Comparison of ENCODE assay signal across 8 cellular contexts in the genomic region with DNA sequence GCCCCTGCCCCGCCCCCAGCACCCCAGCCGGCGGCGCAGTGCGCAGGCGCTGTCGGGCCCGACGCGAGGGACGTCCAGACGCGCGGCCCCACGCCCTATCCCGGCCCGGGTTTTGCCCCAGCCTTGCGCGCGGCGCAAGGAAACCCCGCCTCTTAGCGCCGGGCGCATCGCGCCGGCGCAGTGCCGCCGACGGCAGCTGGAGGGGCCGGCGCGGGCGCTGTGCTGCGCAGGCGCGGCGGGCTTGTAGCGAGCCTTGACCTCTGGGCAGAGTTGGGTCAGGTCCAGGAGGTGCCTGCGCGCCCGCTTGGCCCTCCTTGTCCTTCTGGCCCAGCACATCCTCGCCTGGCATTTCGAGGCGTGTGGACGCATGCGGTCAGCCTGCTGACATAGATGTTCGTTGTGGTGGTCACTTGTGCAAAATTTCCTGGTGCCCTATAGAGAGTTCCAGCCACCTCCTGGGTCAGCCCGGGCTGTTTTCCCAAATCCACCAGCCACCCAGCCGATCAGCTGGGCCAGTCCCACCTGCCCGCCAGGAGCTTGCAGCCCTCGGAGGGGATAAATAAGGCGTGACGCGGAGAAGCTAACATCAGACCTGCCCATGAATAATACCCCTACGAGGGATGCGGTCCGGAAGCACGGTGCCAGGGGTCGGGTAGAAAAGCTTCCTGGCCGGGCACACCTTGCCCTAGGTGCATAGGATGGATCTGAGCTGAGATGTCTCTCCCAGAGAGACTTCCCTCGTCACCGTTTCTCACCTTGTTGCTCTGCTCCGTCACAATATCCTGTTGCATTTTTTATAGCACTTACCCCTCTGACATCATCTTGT. TPM values are rescaled to one million over a fixed set of nuclear protein-coding genes. Genes with fewer than 3 reads are reported as not detected.
A peak's percentile ranks its signal among the peaks of the same experiment; 100 is the strongest.
DNase-seq lines count a peak whose midpoint lies in the region; ATAC-seq and TF ChIP-seq lines count a peak whose summit lies in the region.

No MANE protein-coding gene starts in this region.

- H3K36me3 Mint-ChIP-seq in activated naive CD8-positive, alpha-beta T cell treated with anti-CD3 and anti-CD28 coated beads for 36 hours: peaks cover 30% of the 10 kb centered on the region

- H2AFZ ChIP-seq in parathyroid adenoma: peak overlapping the region; percentile 85

- H3K36me3 ChIP-seq in parathyroid adenoma (ENCODE audit: control insufficient read depth, insufficient read depth, low read length) (no peaks in the 10 kb centered on the region), tibial artery (peaks cover 3 to 7% (median 3%) of the 10 kb centered on the region in 3 donors)

- H3K4me1 ChIP-seq in parathyroid adenoma (peaks cover 2% of the 10 kb centered on the region), tibial artery (peaks cover 0 to 33% (median 17%) of the 10 kb centered on the region in 4 donors)

- ATAC-seq in HG02610 (IDR thresholded peaks at IDR 0.05; ENCODE audit: unreplicated experiment) (peak; percentile 95), Right ventricle myocardium superior (ENCODE audit: poor library complexity) (peak; percentile 99)

- H3K79me2 ChIP-seq in parathyroid adenoma: peaks cover 19% of the 10 kb centered on the region

- TF ChIP-seq CTCF in parathyroid adenoma (IDR thresholded peaks at IDR 0.05) (no peak), tibial artery (IDR thresholded peaks at IDR 0.05) (peak in 1 of 2 experiments; percentile 29)

- H3K9ac ChIP-seq in parathyroid adenoma: peak overlapping the region; percentile 23

- H3K4me1 Mint-ChIP-seq in activated naive CD8-positive, alpha-beta T cell treated with anti-CD3 and anti-CD28 coated beads for 36 hours: peaks cover 44% of the 10 kb centered on the region

- H3K9me3 ChIP-seq in parathyroid adenoma (ENCODE audit: control insufficient read depth, low read length): no peaks in the 10 kb centered on the region
- H3K9me3 ChIP-seq in tibial artery: no peaks in the 10 kb centered on the region

- H3K9me3 Mint-ChIP-seq in activated naive CD8-positive, alpha-beta T cell treated with anti-CD3 and anti-CD28 coated beads for 36 hours: no peaks in the 10 kb centered on the region

- peak overlapping the region; percentile 95 for H3K27ac Mint-ChIP-seq in activated naive CD8-positive, alpha-beta T cell treated with anti-CD3 and anti-CD28 coated beads for 36 hours

- DNase-seq in NCI-H1092 (lab: John Stamatoyannopoulos, UW) (peak; percentile 90), SKM-1 (lab: John Stamatoyannopoulos, UW; ENCODE audit: unreplicated experiment) (peak; percentile 81), Right ventricle myocardium superior (peak; percentile 97), tibial artery (peak; percentile 86 to 95)
- peak; percentile 98 for DNase-seq in activated naive CD8-positive, alpha-beta T cell treated with anti-CD3 and anti-CD28 coated beads for 36 hours

- TF ChIP-seq POLR2A in GM10847 (IDR thresholded peaks at IDR 0.05; ENCODE audit: extremely low read depth, insufficient read length): peak; percentile 66

- H3K27ac ChIP-seq in parathyroid adenoma (peak overlapping the region; percentile 68), tibial artery (peak overlapping the region; percentile 73 to 76)

- H3K4me2 ChIP-seq in parathyroid adenoma (ENCODE audit: low read length): peak overlapping the region; percentile 68

- peak overlapping the region; percentile 73 for H3K4me3 ChIP-seq in parathyroid adenoma (ENCODE audit: low read depth, low read length)
- H3K4me3 ChIP-seq in tibial artery: peak overlapping the region; percentile 70 to 78

- H3K4me3 Mint-ChIP-seq in activated naive CD8-positive, alpha-beta T cell treated with anti-CD3 and anti-CD28 coated beads for 36 hours: peak overlapping the region; percentile 95

- H3K27me3 Mint-ChIP-seq in activated naive CD8-positive, alpha-beta T cell treated with anti-CD3 and anti-CD28 coated beads for 36 hours: no peaks in the 10 kb centered on the region

- intact Hi-C loops in Right ventricle myocardium superior (cut with DNase I) (loop anchor here (5.0 kb wide), 1 partner anchor 151 kb away; no protein-coding TSS in a partner anchor), tibial artery (cut with DNase I; ENCODE audit: low total_unique reads) (no loop called here)

- H3K27me3 ChIP-seq in parathyroid adenoma (ENCODE audit: control insufficient read depth, insufficient read depth, low read length) (no peaks in the 10 kb centered on the region), tibial artery (no peaks in the 10 kb centered on the region)

RNA-seq across cellular contexts. Expression of a gene that starts 0.4 kb away (rescaled TPM):
- total RNA-seq in activated naive CD8-positive, alpha-beta T cell treated with anti-CD3 and anti-CD28 coated beads for 36 hours: 100 to 1,000 TPM; 131 to 143 TPM
- 37.6 TPM for total RNA-seq in Right ventricle myocardium superior

RNA-seq across cellular contexts. Expression of a gene that starts 10.9 kb away (rescaled TPM):
- 10 to 100 TPM; 83.0 to 84.4 TPM for total RNA-seq in activated naive CD8-positive, alpha-beta T cell treated with anti-CD3 and anti-CD28 coated beads for 36 hours
- 143 TPM for total RNA-seq in Right ventricle myocardium superior

RNA-seq across cellular contexts. Expression of a gene that starts 23.8 kb away (rescaled TPM):
- not detected for total RNA-seq in activated naive CD8-positive, alpha-beta T cell treated with anti-CD3 and anti-CD28 coated beads for 36 hours
- total RNA-seq in Right ventricle myocardium superior: 0.22 TPM

RNA-seq across cellular contexts. Expression of a gene that starts 36.0 kb away (rescaled TPM):
- 10 to 100 TPM; 24.6 to 25.4 TPM for total RNA-seq in activated naive CD8-positive, alpha-beta T cell treated with anti-CD3 and anti-CD28 coated beads for 36 hours
- 133 TPM for total RNA-seq in Right ventricle myocardium superior

Comparison
In these comparisons a context has a peak if more than half of its experiments do, and no peak if none do; other contexts are left out.
1. Peak in every context shown above with its lines: DNase-seq, ATAC-seq, H3K4me3 ChIP-seq and H3K27ac ChIP-seq.